In genomic region chr16:74709477-74709877, GRCh38 we compare ENCODE assay signal across 8 cellular contexts. TPM values are rescaled to one million over a fixed set of nuclear protein-coding genes. Genes with fewer than 3 reads are reported as not detected.
A peak's percentile ranks its signal among the peaks of the same experiment; 100 is the strongest.
DNase-seq lines count a peak whose midpoint lies in the region; ATAC-seq and TF ChIP-seq lines count a peak whose summit lies in the region.

No MANE protein-coding gene starts in this region.

- no peaks in the 10 kb centered on the region for H3K27me3 Mint-ChIP-seq in activated naive CD8-positive, alpha-beta T cell treated with anti-CD3 and anti-CD28 coated beads for 36 hours

- peak; percentile 96 for TF ChIP-seq CTCF in GM10248 (IDR thresholded peaks at IDR 0.05; ENCODE audit: control extremely low read depth, extremely low read depth, low read depth, missing control alignments)
- peak; percentile 97 for TF ChIP-seq CTCF in HFF-Myc (IDR thresholded peaks at IDR 0.05; ENCODE audit: low read depth, low read length, missing control alignments)
- TF ChIP-seq CTCF in prostate gland (IDR thresholded peaks at IDR 0.05) = peak; percentile 81 to 98 (median 96)
- TF ChIP-seq CTCF in uterus (IDR thresholded peaks at IDR 0.05) = peak; percentile 84 to 92 (median 91)

- H3K4me1 ChIP-seq in prostate gland (replicated peaks) = no peaks in the 10 kb centered on the region
- no peaks in the 10 kb centered on the region for H3K4me1 ChIP-seq in uterus

- H3K4me3 ChIP-seq in HFF-Myc (replicated peaks; ENCODE audit: low read depth, low read length) (no peak overlapping the region), prostate gland (no peak overlapping the region), uterus (no peak overlapping the region)

- H3K27me3 ChIP-seq in prostate gland (replicated peaks; ENCODE audit: insufficient read depth) = no peaks in the 10 kb centered on the region
- no peaks in the 10 kb centered on the region for H3K27me3 ChIP-seq in uterus

- no peak overlapping the region for H3K4me3 Mint-ChIP-seq in activated naive CD8-positive, alpha-beta T cell treated with anti-CD3 and anti-CD28 coated beads for 36 hours

- H3K36me3 Mint-ChIP-seq in activated naive CD8-positive, alpha-beta T cell treated with anti-CD3 and anti-CD28 coated beads for 36 hours = no peaks in the 10 kb centered on the region

- DNase-seq in GM10248 (ENCODE audit: extremely low spot score) (peak; percentile 85), HFF-Myc (ENCODE audit: extremely low read depth, low read depth) (no peak), NCI-H1105 (lab: John Stamatoyannopoulos, UW) (peak; percentile 15), SW480 (ENCODE audit: low spot score) (peak; percentile 73), Right ventricle myocardium superior (peak; percentile 87), prostate gland (ENCODE audit: low spot score) (peak; percentile 73), uterus (peak; percentile 67 to 74)
- peak; percentile 78 for DNase-seq in activated naive CD8-positive, alpha-beta T cell treated with anti-CD3 and anti-CD28 coated beads for 36 hours

- POLR2A ChIA-PET in GM10248 (lab: Yijun Ruan, JAX) = no interaction called here

- H3K36me3 ChIP-seq in prostate gland = no peaks in the 10 kb centered on the region
- no peaks in the 10 kb centered on the region for H3K36me3 ChIP-seq in uterus

- H3K9me3 Mint-ChIP-seq in activated naive CD8-positive, alpha-beta T cell treated with anti-CD3 and anti-CD28 coated beads for 36 hours = no peaks in the 10 kb centered on the region

- no peak overlapping the region for H3K27ac Mint-ChIP-seq in activated naive CD8-positive, alpha-beta T cell treated with anti-CD3 and anti-CD28 coated beads for 36 hours

- no peaks in the 10 kb centered on the region for H3K9me3 ChIP-seq in prostate gland
- H3K9me3 ChIP-seq in uterus = no peaks in the 10 kb centered on the region

- 0% methylated on average over 6 of the region's 6 CpGs for WGBS in prostate gland

- H3K27ac ChIP-seq in prostate gland (no peak overlapping the region), uterus (no peak overlapping the region)

- H3K4me1 Mint-ChIP-seq in activated naive CD8-positive, alpha-beta T cell treated with anti-CD3 and anti-CD28 coated beads for 36 hours = peaks cover 5% of the 10 kb centered on the region

- intact Hi-C loops in Right ventricle myocardium superior (cut with DNase I) (loop anchor here (2.0 to 10.0 kb wide), 2 partner anchors 153 to 425 kb away; no protein-coding TSS in a partner anchor), prostate gland (cut with DNase I) (loop anchor here (5.0 to 10.0 kb wide), 2 partner anchors 153 to 405 kb away; partner anchors contain the start of gene LDHD), uterus (cut with DNase I; ENCODE audit: low total_unique reads) (no loop called here)

- CTCF ChIA-PET in GM10248 (lab: Yijun Ruan, JAX) = interaction anchor here (0.6 to 6.8 kb wide), 13 partner anchors 9 to 402 kb away, joined by 3 to 121 read pairs (median 4); partner anchors contain the start of genes FA2H and MLKL

- TF ChIP-seq POLR2A in prostate gland (IDR thresholded peaks at IDR 0.05) (no peak), uterus (IDR thresholded peaks at IDR 0.05) (no peak)

- ATAC-seq in Right ventricle myocardium superior (ENCODE audit: poor library complexity) = peak; percentile 92

RNA-seq across cellular contexts. Expression of gene MLKL, which starts 8.8 kb away (rescaled TPM):
- 10 to 100 TPM; 23.6 TPM for total RNA-seq in activated naive CD8-positive, alpha-beta T cell treated with anti-CD3 and anti-CD28 coated beads for 36 hours
- total RNA-seq in Right ventricle myocardium superior (3.0 TPM), prostate gland (1 to 10 TPM; 7.0 to 8.6 TPM), uterus (10 to 100 TPM in 1 of 4 donors, 1 to 10 TPM in 3; 3.8 to 19.4 (median 7.6) TPM)

RNA-seq across cellular contexts. Expression of gene RFWD3, which starts 42.8 kb away (rescaled TPM):
- 100 to 1,000 TPM; 128 to 134 TPM for total RNA-seq in activated naive CD8-positive, alpha-beta T cell treated with anti-CD3 and anti-CD28 coated beads for 36 hours
- total RNA-seq in Right ventricle myocardium superior (4.4 TPM), prostate gland (10 to 100 TPM; 15.7 to 36.9 TPM), uterus (10 to 100 TPM in 3 of 4 donors, 1 to 10 TPM in 1; 3.6 to 27.6 (median 20.0) TPM)
